Comparison of ENCODE assay signal across 14 cellular contexts in the genomic region with DNA sequence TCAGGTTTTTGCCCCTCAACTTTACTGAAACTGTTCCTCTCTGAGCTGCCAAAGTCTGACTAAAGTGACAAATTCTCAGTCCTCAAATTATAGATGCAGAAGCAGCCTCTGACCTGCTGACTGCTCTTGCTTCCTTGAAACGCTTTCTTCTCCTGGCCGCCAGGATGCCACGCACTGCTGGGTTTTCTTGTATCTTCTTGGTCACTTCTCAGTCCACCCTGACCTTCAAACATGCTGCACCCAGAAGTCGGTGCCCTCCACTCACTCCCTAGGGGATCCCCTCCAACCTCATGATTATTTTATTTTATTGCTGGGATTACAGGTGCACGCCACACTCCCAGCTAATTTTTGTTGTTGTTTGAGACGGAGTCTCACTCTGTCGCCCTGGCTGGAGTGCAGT.
"Had no signal": no experiment of that assay in that cellular context is flagged by ENCODE, and none has a peak within 500 bp of the region (broad histone marks: within the 10 kb centered on the region; RNA-seq: fewer than 3 reads in every experiment).

No MANE protein-coding gene starts in this region.

- H3K36me3 ChIP-seq: cardiac muscle cell, ovary, transverse colon, WERI-Rb-1 had no signal

- H3K9me3 Mint-ChIP-seq: activated T-helper 1 cell treated with anti-CD3 and anti-CD28 coated beads, Interleukin-12 subunit alpha, Interleukin-12 subunit beta, Interleukin-2, Interleukin-4 antibody, amounts not matched to agents 30 ng/mL and 10 ng/mL and 1 ng/mL, durations not matched to agents 14 hours and 24 hours and 36 hours; endodermal cell; natural killer cell treated with Interleukin-12 subunit alpha and Interleukin-12 subunit beta and Interleukin-15 and Interleukin-18, amount 100 ng/mL, for 72 hours had no signal

- H3K27me3 Mint-ChIP-seq: natural killer cell treated with Interleukin-12 subunit alpha and Interleukin-12 subunit beta and Interleukin-15 and Interleukin-18, amount 100 ng/mL, for 72 hours; T-cell had no signal

- H3K36me3 Mint-ChIP-seq: natural killer cell treated with Interleukin-12 subunit alpha and Interleukin-12 subunit beta and Interleukin-15 and Interleukin-18, amount 100 ng/mL, for 72 hours had no signal

- ATAC-seq: activated CD8-positive, alpha-beta T cell treated with anti-CD3 and anti-CD28 coated beads, Interleukin-2, amount 10 ng/mL, durations not matched to agents 7 days and 5 days; natural killer cell treated with Interleukin-12 subunit alpha and Interleukin-12 subunit beta and Interleukin-15 and Interleukin-18, amount 100 ng/mL, for 72 hours; T-cell had no signal

- H3K27ac ChIP-seq: cardiac muscle cell, hepatocyte, ovary, transverse colon, WERI-Rb-1 had no signal

- H3K27ac Mint-ChIP-seq: activated CD8-positive, alpha-beta T cell treated with anti-CD3 and anti-CD28 coated beads, Interleukin-2, amount 10 ng/mL, durations not matched to agents 7 days and 5 days; activated T-helper 1 cell treated with anti-CD3 and anti-CD28 coated beads, Interleukin-12 subunit alpha, Interleukin-12 subunit beta, Interleukin-2, Interleukin-4 antibody, amounts not matched to agents 30 ng/mL and 10 ng/mL and 1 ng/mL, durations not matched to agents 14 hours and 24 hours and 36 hours had no signal

- H3K9me3 ChIP-seq: ovary, transverse colon had no signal

- H3K4me3 ChIP-seq: cardiac muscle cell, hepatocyte, ovary, transverse colon had no signal

- H3K4me3 Mint-ChIP-seq: activated CD8-positive, alpha-beta T cell treated with anti-CD3 and anti-CD28 coated beads, Interleukin-2, amount 10 ng/mL, durations not matched to agents 7 days and 5 days; activated T-helper 1 cell treated with anti-CD3 and anti-CD28 coated beads, Interleukin-12 subunit alpha, Interleukin-12 subunit beta, Interleukin-2, Interleukin-4 antibody, amounts not matched to agents 30 ng/mL and 10 ng/mL and 1 ng/mL, durations not matched to agents 14 hours and 24 hours and 36 hours; endodermal cell; natural killer cell treated with Interleukin-12 subunit alpha and Interleukin-12 subunit beta and Interleukin-15 and Interleukin-18, amount 100 ng/mL, for 72 hours had no signal

- H3K27me3 ChIP-seq: cardiac muscle cell, hepatocyte, ovary, transverse colon had no signal

- DNase-seq: activated CD4-positive, alpha-beta T cell treated with anti-CD3 and anti-CD28 coated beads for 48 hours; activated CD8-positive, alpha-beta memory T cell treated with anti-CD3 and anti-CD28 coated beads, Interleukin-2, amount 50 U/mL, for 48 hours; activated CD8-positive, alpha-beta T cell treated with anti-CD3 and anti-CD28 coated beads, Interleukin-2, amount 10 ng/mL, durations not matched to agents 7 days and 5 days; activated naive CD4-positive, alpha-beta T cell; endodermal cell; kidney glomerular epithelial cell; T-cell; transverse colon; WERI-Rb-1 had no signal
